ENCODE assay signal across 6 cellular contexts in the genomic region with DNA sequence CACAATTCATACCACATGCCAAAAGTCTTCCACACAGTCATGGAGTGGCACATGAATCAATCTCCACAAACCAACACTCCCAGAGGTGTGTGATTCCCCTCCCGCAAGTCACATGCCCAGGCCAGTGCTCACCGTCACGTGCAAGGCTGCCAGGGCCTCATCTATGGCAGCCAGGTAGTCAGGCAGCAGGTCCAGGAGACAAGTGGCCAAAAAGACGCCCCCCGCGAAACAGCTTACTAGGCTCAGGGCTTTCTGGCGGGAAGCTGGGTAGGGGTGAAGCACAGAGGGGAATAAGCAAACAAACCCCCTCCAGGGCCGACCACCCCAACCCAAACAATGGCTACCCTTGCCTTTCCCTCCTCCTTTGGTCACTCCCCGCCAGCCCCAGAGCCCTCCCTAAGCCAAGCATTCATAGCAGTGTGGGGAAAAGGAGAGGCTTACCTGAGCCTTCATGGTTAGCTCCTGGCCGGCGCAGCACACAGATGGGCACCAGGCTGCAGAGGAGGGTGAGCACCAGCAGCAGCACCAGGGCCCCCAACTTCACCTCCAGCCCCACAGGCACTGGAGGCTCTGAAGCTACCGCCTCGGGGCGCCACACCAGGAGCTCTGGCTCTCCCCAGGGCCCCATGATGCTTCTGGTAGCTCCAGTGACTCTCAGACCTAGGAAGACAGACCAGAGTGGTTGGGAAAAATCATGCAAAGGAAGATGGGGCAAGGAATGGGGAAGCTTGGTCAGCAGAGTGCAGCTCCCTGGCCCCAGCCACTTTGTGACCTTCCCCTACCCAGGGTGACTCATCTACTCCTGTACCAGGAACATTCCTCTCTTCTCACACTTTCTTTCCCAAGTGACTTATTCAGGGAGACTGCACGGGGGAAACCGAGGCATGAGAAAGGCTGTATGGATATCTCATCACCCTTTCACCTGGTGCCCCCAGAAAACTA. TPM values are rescaled to one million over a fixed set of nuclear protein-coding genes. Genes with fewer than 3 reads are reported as not detected.
DNase-seq lines count a peak whose midpoint lies in the region; TF ChIP-seq lines count a peak whose summit lies in the region.

No MANE protein-coding gene starts in this region.

- H3K27ac ChIP-seq in C4-2B (peak overlapping the region; percentile 85), stomach (peak overlapping the region; percentile 94 to 98 (median 97))

- TF ChIP-seq POLR2A in stomach (IDR thresholded peaks at IDR 0.05): no peak

- 24 to 44% (median 31%) methylated on average over 15 to 16 of the region's 16 CpGs for WGBS in stomach, 5 donors

- H3K9me3 ChIP-seq in stomach: no peaks in the 10 kb centered on the region

- TF ChIP-seq CTCF in C4-2B (conservative IDR thresholded peaks at IDR 0.05) (no peak), fibroblast of mammary gland (conservative IDR thresholded peaks at IDR 0.05; ENCODE audit: control insufficient read depth, insufficient read depth, low read depth, low read length) (no peak), stomach (IDR thresholded peaks at IDR 0.05) (no peak)

- H3K4me1 ChIP-seq in stomach: peaks cover 46 to 79% (median 69%) of the 10 kb centered on the region in 4 donors

- DNase-seq in NCI-H69 (lab: John Stamatoyannopoulos, UW) (peak; percentile 59), fibroblast of mammary gland (ENCODE audit: low read depth) (peak; percentile 76), stomach (peak; percentile 63), DMS79 treated with DMSO at 0.1 percent for 48 hours (lab: John Stamatoyannopoulos, UW) (no peak), NCI-H146 treated with DMSO at 0.1 percent for 48 hours (lab: John Stamatoyannopoulos, UW; ENCODE audit: unreplicated experiment) (no peak)

- H3K36me3 ChIP-seq in stomach: peaks cover 13 to 26% (median 18%) of the 10 kb centered on the region in 4 donors

- intact Hi-C loops in stomach (cut with DNase I; ENCODE audit: low total_unique reads): no loop called here

- H3K4me3 ChIP-seq in fibroblast of mammary gland (ENCODE audit: control insufficient read depth, low read depth, low read length) (peak overlapping the region; percentile 67), stomach (peak overlapping the region; percentile 61 to 84 (median 72))

- TF ChIP-seq EP300 in stomach (IDR thresholded peaks at IDR 0.05): no peak

- no peaks in the 10 kb centered on the region for H3K27me3 ChIP-seq in stomach

RNA-seq across cellular contexts. Expression of gene SLC39A1, which starts 1.0 kb away (rescaled TPM):
- 10 to 100 TPM in 4 of 5 donors, 1 to 10 TPM in 1; 6.4 to 80.6 (median 24.9) TPM for total RNA-seq in stomach
- polyA plus RNA-seq in stomach: 10 to 100 TPM; 29.9 to 54.8 (median 39.8) TPM

RNA-seq across cellular contexts. Expression of gene CRTC2, which starts 3.9 kb away (rescaled TPM):
- 10 to 100 TPM in 2 of 5 donors, 1 to 10 TPM in 3; 1.4 to 49.6 (median 8.0) TPM for total RNA-seq in stomach
- polyA plus RNA-seq in stomach: 10 to 100 TPM; 26.9 to 31.1 (median 27.1) TPM

RNA-seq across cellular contexts. Expression of gene CREB3L4, which starts 5.3 kb away (rescaled TPM):
- total RNA-seq in stomach: 10 to 100 TPM in 1 of 5 donors, 1 to 10 TPM in 3, not detected in 1; 2.7 to 16.7 (median 7.3) TPM
- 10 to 100 TPM; 10.9 to 32.9 (median 11.8) TPM for polyA plus RNA-seq in stomach

RNA-seq across cellular contexts. Expression of gene JTB, which starts 15.1 kb away (rescaled TPM):
- total RNA-seq in stomach: 100 to 1,000 TPM; 130 to 859 (median 234) TPM
- polyA plus RNA-seq in stomach: 100 to 1,000 TPM; 214 to 340 (median 237) TPM

RNA-seq across cellular contexts. Expression of gene DENND4B, which starts 15.8 kb away (rescaled TPM):
- total RNA-seq in stomach: 10 to 100 TPM; 20.9 to 73.0 (median 36.6) TPM
- 10 to 100 TPM; 11.8 to 19.9 (median 14.1) TPM for polyA plus RNA-seq in stomach

Comparison
In these comparisons a context has a peak if more than half of its experiments do, and no peak if none do; other contexts are left out.
1. DNase-seq: peak in NCI-H69 (single experiment), fibroblast of mammary gland (single experiment) and stomach (single experiment); none in DMS79 treated with DMSO at 0.1 percent for 48 hours (single experiment) and NCI-H146 treated with DMSO at 0.1 percent for 48 hours (single experiment).